Comparison of ENCODE assay signal across 9 cellular contexts in genomic region chr1:116110507-116111195, GRCh38. TPM values are rescaled to one million over a fixed set of nuclear protein-coding genes. Genes with fewer than 3 reads are reported as not detected.
DNase-seq lines count a peak whose midpoint lies in the region; ATAC-seq and TF ChIP-seq lines count a peak whose summit lies in the region.
"Had no signal": no experiment of that assay in that cellular context is flagged by ENCODE, and none has a peak within 500 bp of the region (broad histone marks: within the 10 kb centered on the region; RNA-seq: fewer than 3 reads in every experiment).

No MANE protein-coding gene starts in this region.

- H3K9me3 Mint-ChIP-seq in stimulated activated memory B cell treated with anti-CD40 and anti-IgM and Interleukin-4, amounts not matched to agents 10 μg/mL and 1 μg/mL and 100 μg/mL, for 72 hours = no peaks in the 10 kb centered on the region
- no peaks in the 10 kb centered on the region for H3K9me3 Mint-ChIP-seq in WTC11

- H3K4me1 Mint-ChIP-seq in stimulated activated memory B cell treated with anti-CD40 and anti-IgM and Interleukin-4, amounts not matched to agents 10 μg/mL and 1 μg/mL and 100 μg/mL, for 72 hours = peaks cover 9% of the 10 kb centered on the region
- H3K4me1 Mint-ChIP-seq in WTC11 = peaks cover 9% of the 10 kb centered on the region; the same call in 1 of the 2 replicates

- POLR2A ChIA-PET in WTC11 (lab: Charles Lee) = no interaction called here

- ATAC-seq in GM19395 (IDR thresholded peaks at IDR 0.05; ENCODE audit: unreplicated experiment) (peak; percentile 68), HG02938 (IDR thresholded peaks at IDR 0.05; ENCODE audit: unreplicated experiment) (peak; percentile 76), HG02981 (IDR thresholded peaks at IDR 0.05; ENCODE audit: unreplicated experiment) (no peak), WTC11 (no peak)
- no peak for ATAC-seq in stimulated activated memory B cell treated with anti-CD40 and anti-IgM and Interleukin-4, amounts not matched to agents 10 μg/mL and 1 μg/mL and 100 μg/mL, for 72 hours

- no peak overlapping the region for H3K4me3 Mint-ChIP-seq in stimulated activated memory B cell treated with anti-CD40 and anti-IgM and Interleukin-4, amounts not matched to agents 10 μg/mL and 1 μg/mL and 100 μg/mL, for 72 hours
- no peak overlapping the region for H3K4me3 Mint-ChIP-seq in WTC11

- DNase-seq in SKM-1 treated with dmso at 0.1 percent for 144 hours (lab: John Stamatoyannopoulos, UW; ENCODE audit: unreplicated experiment) (peak; percentile 39), medulla oblongata (ENCODE audit: extremely low spot score) (no peak), WTC11 (ENCODE audit: low spot score) (no peak), NCI-H1930 (lab: John Stamatoyannopoulos, UW) (no peak)
- DNase-seq: cortex of kidney had no signal

- H3K27ac Mint-ChIP-seq in stimulated activated memory B cell treated with anti-CD40 and anti-IgM and Interleukin-4, amounts not matched to agents 10 μg/mL and 1 μg/mL and 100 μg/mL, for 72 hours = peak overlapping the region; percentile 10
- H3K27ac Mint-ChIP-seq in WTC11 = no peak overlapping the region

- H3K36me3 Mint-ChIP-seq in stimulated activated memory B cell treated with anti-CD40 and anti-IgM and Interleukin-4, amounts not matched to agents 10 μg/mL and 1 μg/mL and 100 μg/mL, for 72 hours = no peaks in the 10 kb centered on the region
- H3K36me3 Mint-ChIP-seq in WTC11 = no peaks in the 10 kb centered on the region

- peaks cover 37% of the 10 kb centered on the region for H3K27me3 Mint-ChIP-seq in stimulated activated memory B cell treated with anti-CD40 and anti-IgM and Interleukin-4, amounts not matched to agents 10 μg/mL and 1 μg/mL and 100 μg/mL, for 72 hours
- no peaks in the 10 kb centered on the region for H3K27me3 Mint-ChIP-seq in WTC11 (ENCODE audit: low read depth)

- CTCF ChIA-PET in WTC11 (lab: Charles Lee) = interaction anchor here (1.0 kb wide), 1 partner anchor 404 kb away, joined by 5 read pairs; no protein-coding TSS in a partner anchor

- no peak for TF ChIP-seq CTCF in WTC11 (IDR thresholded peaks at IDR 0.05)

TF ChIP-seq in WTC11, 78 proteins besides CTCF, POLR2A, EP300 and RAD21 (continues in another document):
- TF ChIP-seq ZNF263 (CRISPR knock-in tag; IDR thresholded peaks at IDR 0.05; ENCODE audit: low read depth) = no peak
- TF ChIP-seq STAT6 (CRISPR knock-in tag; conservative IDR thresholded peaks at IDR 0.05; ENCODE audit: low read depth) = no peak
- TF ChIP-seq E2F4 (CRISPR knock-in tag; IDR thresholded peaks at IDR 0.05; ENCODE audit: borderline replicate concordance, low read depth) = no peak
- no peak for TF ChIP-seq PRDM15 (CRISPR knock-in tag; IDR thresholded peaks at IDR 0.05)
- no peak for TF ChIP-seq ZSCAN18 (CRISPR knock-in tag; IDR thresholded peaks at IDR 0.05)
- TF ChIP-seq CBFB (CRISPR knock-in tag; IDR thresholded peaks at IDR 0.05; ENCODE audit: low read depth) = no peak
- TF ChIP-seq SMAD3 (CRISPR knock-in tag; IDR thresholded peaks at IDR 0.05; ENCODE audit: borderline replicate concordance) = no peak
- no peak for TF ChIP-seq E2F1 (CRISPR knock-in tag; IDR thresholded peaks at IDR 0.05)
- no peak for TF ChIP-seq HMGA2 (CRISPR knock-in tag; IDR thresholded peaks at IDR 0.05)
- no peak for TF ChIP-seq IRF2 (CRISPR knock-in tag; IDR thresholded peaks at IDR 0.05; ENCODE audit: borderline replicate concordance, low read depth)
- TF ChIP-seq ERG (CRISPR knock-in tag; IDR thresholded peaks at IDR 0.05) = no peak

RNA-seq across cellular contexts. Expression of gene MAB21L3, which starts 0.5 kb away (rescaled TPM):
- not detected in 3 replicates for total RNA-seq in WTC11 (2021)

Comparison
In these comparisons a context has a peak if more than half of its experiments do, and no peak if none do; other contexts are left out.
1. ATAC-seq: peak in GM19395 (single experiment) and HG02938 (single experiment); none in stimulated activated memory B cell treated with anti-CD40 and anti-IgM and Interleukin-4, amounts not matched to agents 10 μg/mL and 1 μg/mL and 100 μg/mL, for 72 hours (single experiment), HG02981 (single experiment) and WTC11 (single experiment).